Comparison of ENCODE assay signal across 1 cellular context in the genomic region with DNA sequence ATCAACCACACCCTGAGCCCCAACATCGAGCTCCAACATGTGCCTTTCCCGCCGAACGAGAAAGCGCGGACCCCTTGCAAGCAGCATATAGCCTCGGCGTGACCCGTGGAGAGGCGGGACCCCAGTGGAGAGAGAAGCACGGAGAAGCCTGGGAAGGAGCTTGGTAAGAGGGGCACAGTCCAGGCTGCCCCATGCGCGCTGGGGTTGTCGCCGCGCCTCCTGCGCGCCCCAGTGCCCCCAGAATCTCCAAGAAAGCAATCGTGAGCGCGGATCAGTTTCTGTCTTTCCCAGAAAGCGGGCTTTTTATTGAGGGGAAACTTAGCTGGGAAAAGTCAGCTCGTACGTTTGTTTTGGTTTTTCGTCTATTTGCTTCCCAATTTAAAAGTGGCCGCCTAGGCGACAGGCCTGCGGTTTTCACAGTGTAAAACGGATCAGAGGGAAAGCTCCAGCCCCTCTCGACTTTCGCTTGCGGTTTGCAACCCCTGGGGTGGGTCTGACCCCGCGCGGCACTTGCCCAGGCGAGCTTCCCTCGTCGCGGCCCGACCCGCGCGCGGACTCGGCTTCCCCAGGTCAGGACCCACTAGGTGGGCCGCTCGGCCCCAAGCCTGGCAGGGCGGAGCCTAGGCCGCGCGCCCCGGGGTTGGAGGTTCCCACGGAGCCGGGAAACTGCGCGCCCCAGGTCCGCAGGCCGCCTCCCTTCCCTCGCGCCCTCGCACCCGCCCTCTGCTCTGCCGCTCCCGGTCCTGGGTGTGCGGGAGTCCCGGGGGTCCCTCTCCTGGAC.
A peak's percentile ranks its signal among the peaks of the same experiment; 100 is the strongest.
TF ChIP-seq lines count a peak whose summit lies in the region.

No MANE protein-coding gene starts in this region.

TF ChIP-seq in HepG2, 621 proteins besides CTCF, POLR2A, EP300 and RAD21 (continued from another document and continues in another):
- TF ChIP-seq TAF15 (IDR thresholded peaks at IDR 0.05; ENCODE audit: low read depth, low read length, poor library complexity, severe bottlenecking) (peak; percentile 22), GLMP (CRISPR knock-in tag; IDR thresholded peaks at IDR 0.05; ENCODE audit: borderline replicate concordance) (no peak), EED (CRISPR knock-in tag; IDR thresholded peaks at IDR 0.05) (no peak), SIX1 (CRISPR knock-in tag; IDR thresholded peaks at IDR 0.05; ENCODE audit: borderline replicate concordance) (no peak), BRD4 (CRISPR knock-in tag; IDR thresholded peaks at IDR 0.05) (peak; percentile 78), STAT5B (CRISPR knock-in tag; IDR thresholded peaks at IDR 0.05) (no peak), EZH2 (conservative IDR thresholded peaks at IDR 0.05; ENCODE audit: low read depth, low read length) (no peak), PRPF4 (IDR thresholded peaks at IDR 0.05; ENCODE audit: low read depth, low read length, poor library complexity, severe bottlenecking) (peak; percentile 69), NR0B2 (CRISPR knock-in tag; IDR thresholded peaks at IDR 0.05) (no peak), STAG1 (CRISPR knock-in tag; IDR thresholded peaks at IDR 0.05) (peak; percentile 38), POLR2AphosphoS2 (IDR thresholded peaks at IDR 0.05; ENCODE audit: low read depth, low read length) (no peak), ZFP1 (CRISPR knock-in tag; IDR thresholded peaks at IDR 0.05) (no peak), ETV6 (CRISPR knock-in tag; conservative IDR thresholded peaks at IDR 0.05) (0 out of 2 replicates have a peak, but pooled peaks have one; percentile 30), TBX2 (CRISPR knock-in tag; IDR thresholded peaks at IDR 0.05; ENCODE audit: borderline replicate concordance) (peak; percentile 14; the same call in 1 of the 2 replicates), RORA (CRISPR knock-in tag; IDR thresholded peaks at IDR 0.05) (no peak), ZNF501 (CRISPR knock-in tag; IDR thresholded peaks at IDR 0.05) (peak; percentile 67; the same call in 1 of the 2 replicates), ZNF75D (CRISPR knock-in tag; IDR thresholded peaks at IDR 0.05; ENCODE audit: borderline replicate concordance) (no peak), ARID3A (IDR thresholded peaks at IDR 0.05; ENCODE audit: low read depth, low read length) (no peak), ZBTB49 (CRISPR knock-in tag; IDR thresholded peaks at IDR 0.05; ENCODE audit: borderline replicate concordance) (no peak), THYN1 (CRISPR knock-in tag; IDR thresholded peaks at IDR 0.05; ENCODE audit: borderline replicate concordance, low read depth) (no peak), SP1 (IDR thresholded peaks at IDR 0.05) (no peak), SP1 (CRISPR knock-in tag; IDR thresholded peaks at IDR 0.05) (no peak), FOXA1 (IDR thresholded peaks at IDR 0.05) (no peak), FOXA1 (CRISPR knock-in tag; IDR thresholded peaks at IDR 0.05) (no peak), ZNF503 (CRISPR knock-in tag; IDR thresholded peaks at IDR 0.05) (no peak; the same call in 1 of the 2 replicates), MAF1 (CRISPR knock-in tag; IDR thresholded peaks at IDR 0.05; ENCODE audit: borderline replicate concordance) (no peak), NR1H2 (CRISPR knock-in tag; IDR thresholded peaks at IDR 0.05; ENCODE audit: borderline replicate concordance, low read depth) (no peak), ZFP41 (CRISPR knock-in tag; IDR thresholded peaks at IDR 0.05; ENCODE audit: borderline replicate concordance) (no peak), MATR3 (CRISPR knock-in tag; IDR thresholded peaks at IDR 0.05) (no peak), ZSCAN12 (CRISPR knock-in tag; IDR thresholded peaks at IDR 0.05) (no peak; the same call in 1 of the 2 replicates), ZNF280B (CRISPR knock-in tag; IDR thresholded peaks at IDR 0.05; ENCODE audit: borderline replicate concordance) (peak; percentile 74; the same call in 1 of the 2 replicates), PTBP1 (IDR thresholded peaks at IDR 0.05; ENCODE audit: low read depth, low read length, poor library complexity, severe bottlenecking) (no peak), TOE1 (CRISPR knock-in tag; IDR thresholded peaks at IDR 0.05) (no peak), RFXANK (CRISPR knock-in tag; IDR thresholded peaks at IDR 0.05) (no peak), RBM39 (IDR thresholded peaks at IDR 0.05; ENCODE audit: low read depth, low read length, poor library complexity, severe bottlenecking) (peak; percentile 57), U2AF1 (optimal IDR thresholded peaks at IDR 0.05; ENCODE audit: low read depth, low read length) (no peak), HNF1B (CRISPR knock-in tag; IDR thresholded peaks at IDR 0.05) (peak; percentile 45), POGK (CRISPR knock-in tag; conservative IDR thresholded peaks at IDR 0.05) (peak; percentile 91), MXI1 (IDR thresholded peaks at IDR 0.05; ENCODE audit: borderline replicate concordance, low read depth, low read length) (no peak), KLF15 (CRISPR knock-in tag; IDR thresholded peaks at IDR 0.05; ENCODE audit: borderline replicate concordance) (no peak), ZNF263 (CRISPR knock-in tag; IDR thresholded peaks at IDR 0.05) (no peak), ZNF143 (CRISPR knock-in tag; IDR thresholded peaks at IDR 0.05) (no peak), ATRX (CRISPR knock-in tag; IDR thresholded peaks at IDR 0.05; ENCODE audit: borderline replicate concordance) (no peak), ZNF780A (CRISPR knock-in tag; IDR thresholded peaks at IDR 0.05) (no peak)
- TF ChIP-seq, protein P1, sequence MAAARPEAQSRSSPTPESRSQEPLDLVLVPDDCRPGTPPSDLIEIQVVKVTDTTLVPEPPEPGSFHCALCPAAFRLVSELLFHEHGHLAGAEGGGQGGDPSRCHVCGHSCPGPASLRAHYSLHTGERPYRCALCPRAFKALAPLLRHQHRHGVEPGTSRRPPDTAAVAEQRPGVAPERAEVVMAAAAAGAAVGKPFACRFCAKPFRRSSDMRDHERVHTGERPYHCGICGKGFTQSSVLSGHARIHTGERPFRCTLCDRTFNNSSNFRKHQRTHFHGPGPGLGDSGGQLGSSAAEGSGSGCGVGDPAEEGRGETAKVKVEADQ (CRISPR knock-in tag; IDR thresholded peaks at IDR 0.05; ENCODE audit: borderline replicate concordance), result no peak; the same call in 1 of the 2 replicates
- TF ChIP-seq, protein P2, sequence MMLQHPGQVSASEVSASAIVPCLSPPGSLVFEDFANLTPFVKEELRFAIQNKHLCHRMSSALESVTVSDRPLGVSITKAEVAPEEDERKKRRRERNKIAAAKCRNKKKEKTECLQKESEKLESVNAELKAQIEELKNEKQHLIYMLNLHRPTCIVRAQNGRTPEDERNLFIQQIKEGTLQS (CRISPR knock-in tag; IDR thresholded peaks at IDR 0.05), result peak; percentile 67; the same call in 1 of the 2 replicates
- TF ChIP-seq, protein P3, sequence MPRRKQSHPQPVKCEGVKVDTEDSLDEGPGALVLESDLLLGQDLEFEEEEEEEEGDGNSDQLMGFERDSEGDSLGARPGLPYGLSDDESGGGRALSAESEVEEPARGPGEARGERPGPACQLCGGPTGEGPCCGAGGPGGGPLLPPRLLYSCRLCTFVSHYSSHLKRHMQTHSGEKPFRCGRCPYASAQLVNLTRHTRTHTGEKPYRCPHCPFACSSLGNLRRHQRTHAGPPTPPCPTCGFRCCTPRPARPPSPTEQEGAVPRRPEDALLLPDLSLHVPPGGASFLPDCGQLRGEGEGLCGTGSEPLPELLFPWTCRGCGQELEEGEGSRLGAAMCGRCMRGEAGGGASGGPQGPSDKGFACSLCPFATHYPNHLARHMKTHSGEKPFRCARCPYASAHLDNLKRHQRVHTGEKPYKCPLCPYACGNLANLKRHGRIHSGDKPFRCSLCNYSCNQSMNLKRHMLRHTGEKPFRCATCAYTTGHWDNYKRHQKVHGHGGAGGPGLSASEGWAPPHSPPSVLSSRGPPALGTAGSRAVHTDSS (CRISPR knock-in tag; conservative IDR thresholded peaks at IDR 0.05), result no peak
